ENCODE assay signal across 18 cellular contexts in genomic region chr22:38126928-38127668, GRCh38. TPM values are rescaled to one million over a fixed set of nuclear protein-coding genes. Genes with fewer than 3 reads are reported as not detected.
"Had no signal": no experiment of that assay in that cellular context is flagged by ENCODE, and none has a peak within 500 bp of the region (broad histone marks: within the 10 kb centered on the region; RNA-seq: fewer than 3 reads in every experiment).

No MANE protein-coding gene starts in this region.

- H3K27ac Mint-ChIP-seq: activated B cell treated with CpG ODN at 0.5 μM for 24 hours; activated CD4-positive, alpha-beta T cell treated with anti-CD3 and anti-CD28 coated beads, Interleukin-2, amount 10 ng/mL, durations not matched to agents 24 days and 14 days; activated T-helper 17 cell treated with anti-CD3 and anti-CD28 coated beads, Interleukin-2, amount 50 U/mL, for 72 hours; dendritic cell treated with granulocyte-macrophage colony-stimulating factor and Interleukin-4, amounts not matched to agents 40 ng/mL and 50 ng/mL, for 4 days; nephron had no signal

- ATAC-seq: activated T-helper 17 cell treated with anti-CD3 and anti-CD28 coated beads, Interleukin-2, amount 50 U/mL, for 72 hours; left colon; mucosa of descending colon; pancreas had no signal

- H3K4me1 Mint-ChIP-seq: activated B cell treated with CpG ODN at 0.5 μM for 24 hours, endodermal cell, nephron had no signal

- H3K27me3 ChIP-seq: brain microvascular endothelial cell, pancreas, thyroid gland, uterus had no signal

- H3K4me3 Mint-ChIP-seq: activated B cell treated with CpG ODN at 0.5 μM for 24 hours; activated CD4-positive, alpha-beta T cell treated with anti-CD3 and anti-CD28 coated beads, Interleukin-2, amount 10 ng/mL, durations not matched to agents 24 days and 14 days; activated T-helper 17 cell treated with anti-CD3 and anti-CD28 coated beads, Interleukin-2, amount 50 U/mL, for 72 hours; dendritic cell treated with granulocyte-macrophage colony-stimulating factor and Interleukin-4, amounts not matched to agents 40 ng/mL and 50 ng/mL, for 4 days; endodermal cell; immature natural killer cell; nephron had no signal

- H3K4me1 ChIP-seq: pancreas, thyroid gland, uterus had no signal

- H3K9me3 ChIP-seq: mucosa of descending colon, pancreas, thyroid gland, uterus had no signal

- H3K4me3 ChIP-seq: mucosa of descending colon, pancreas, skin epidermis, thyroid gland, uterus had no signal

- H3K9me3 Mint-ChIP-seq: activated B cell treated with CpG ODN at 0.5 μM for 24 hours; activated CD4-positive, alpha-beta T cell treated with anti-CD3 and anti-CD28 coated beads, Interleukin-2, amount 10 ng/mL, durations not matched to agents 24 days and 14 days; activated T-helper 17 cell treated with anti-CD3 and anti-CD28 coated beads, Interleukin-2, amount 50 U/mL, for 72 hours; dendritic cell treated with granulocyte-macrophage colony-stimulating factor and Interleukin-4, amounts not matched to agents 40 ng/mL and 50 ng/mL, for 4 days; endodermal cell; immature natural killer cell; nephron had no signal

- H3K27me3 Mint-ChIP-seq: activated B cell treated with CpG ODN at 0.5 μM for 24 hours; activated CD4-positive, alpha-beta T cell treated with anti-CD3 and anti-CD28 coated beads, Interleukin-2, amount 10 ng/mL, durations not matched to agents 24 days and 14 days; activated T-helper 17 cell treated with anti-CD3 and anti-CD28 coated beads, Interleukin-2, amount 50 U/mL, for 72 hours had no signal

- H3K27ac ChIP-seq: brain microvascular endothelial cell, pancreas, thyroid gland, uterus had no signal

- DNase-seq: activated B cell treated with CpG ODN at 0.5 μM for 24 hours; activated CD4-positive, alpha-beta T cell treated with anti-CD3 and anti-CD28 coated beads, Interleukin-2, amount 10 ng/mL, durations not matched to agents 24 days and 14 days; activated naive CD4-positive, alpha-beta T cell treated with anti-CD3 and anti-CD28 coated beads, Interleukin-2, amount 50 U/mL, for 16 hours; amniotic stem cell; brain microvascular endothelial cell; endodermal cell; immature natural killer cell; left colon; mammary epithelial cell; pancreas; thyroid gland; uterus had no signal

- H3K36me3 ChIP-seq: brain microvascular endothelial cell, pancreas, uterus had no signal

RNA-seq across cellular contexts. Expression of gene SLC16A8, which starts 43.1 kb away (rescaled TPM):
- total RNA-seq: activated B cell treated with CpG ODN at 0.5 μM for 24 hours; activated CD4-positive, alpha-beta T cell treated with anti-CD3 and anti-CD28 coated beads, Interleukin-2, amount 10 ng/mL, durations not matched to agents 24 days and 14 days; activated T-helper 17 cell treated with anti-CD3 and anti-CD28 coated beads, Interleukin-2, amount 50 U/mL, for 72 hours; left colon; mammary epithelial cell; mucosa of descending colon; renal cortical epithelial cell had no signal
- polyA plus RNA-seq: mammary epithelial cell had no signal
